ENCODE assay signal across 1 cellular context in the genomic region with DNA sequence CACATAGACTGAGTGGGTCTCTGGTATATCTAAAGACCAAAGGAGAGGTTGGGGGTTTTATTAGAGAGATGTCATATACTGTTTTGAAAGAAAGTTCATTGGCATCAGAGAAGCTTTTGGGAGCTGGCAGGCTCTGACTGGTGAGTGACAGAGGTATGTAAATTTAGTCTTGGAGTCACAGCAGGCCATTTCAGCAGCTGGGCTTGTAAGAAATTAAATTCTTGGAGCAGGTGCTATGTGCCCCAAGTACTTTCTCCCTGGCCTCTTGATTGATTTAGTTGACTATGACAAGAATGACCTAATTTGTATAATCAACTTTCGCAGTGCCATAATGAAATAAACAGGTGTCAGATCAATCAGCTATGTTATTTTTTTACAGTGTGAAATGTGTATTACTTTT.
TF ChIP-seq lines count a peak whose summit lies in the region.

No MANE protein-coding gene starts in this region.

TF ChIP-seq in GM23338, 12 proteins besides CTCF, POLR2A, EP300 and RAD21 (continued from another document):
- TF ChIP-seq ZNF331 (CRISPR knock-in tag; IDR thresholded peaks at IDR 0.05; ENCODE audit: low read depth) = no peak
